ENCODE assay signal across 13 cellular contexts in the genomic region with DNA sequence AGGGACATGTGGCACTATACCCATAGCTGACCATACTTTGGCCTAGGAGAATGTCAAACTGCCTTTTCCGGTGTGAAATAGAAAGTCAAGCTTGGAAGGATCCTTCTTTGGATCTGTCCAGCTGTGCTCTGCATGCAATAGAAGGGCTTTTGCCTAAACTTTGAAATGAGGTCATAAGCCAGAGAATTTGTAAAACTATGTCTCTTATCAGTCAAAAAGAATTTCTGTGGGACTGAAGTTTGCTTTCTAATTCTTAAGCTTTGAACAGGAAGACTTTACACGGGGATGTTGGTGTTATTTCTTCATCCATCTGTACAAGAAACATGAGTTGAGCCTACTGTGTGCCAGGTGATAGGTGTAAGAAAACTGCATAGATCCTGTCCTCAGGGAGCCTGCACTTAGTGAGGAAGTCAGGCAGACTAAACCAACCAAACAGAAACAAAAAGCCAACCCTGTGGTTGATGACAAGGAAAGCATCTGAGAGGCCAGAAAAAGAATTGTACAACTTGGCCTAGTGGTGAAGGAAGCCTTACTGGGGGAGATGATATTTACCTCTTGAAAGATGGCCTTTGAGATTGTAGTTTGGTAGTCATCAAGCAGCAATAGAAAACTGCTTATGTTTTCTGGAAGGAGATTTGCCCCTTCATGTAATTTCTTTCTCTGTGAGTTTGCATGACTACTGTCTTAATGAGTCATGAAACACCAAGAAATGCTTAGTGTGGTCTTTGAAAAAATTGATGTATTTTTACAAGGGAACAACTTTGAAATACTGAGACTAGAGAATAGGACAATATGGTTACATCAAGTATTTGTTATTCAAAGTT. TPM values are rescaled to one million over a fixed set of nuclear protein-coding genes. Genes with fewer than 3 reads are reported as not detected.
DNase-seq lines count a peak whose midpoint lies in the region; ATAC-seq and TF ChIP-seq lines count a peak whose summit lies in the region.
"Had no signal": no experiment of that assay in that cellular context is flagged by ENCODE, and none has a peak within 500 bp of the region (broad histone marks: within the 10 kb centered on the region; RNA-seq: fewer than 3 reads in every experiment).

No MANE protein-coding gene starts in this region.

- TF ChIP-seq CTCF in IMR-90 (conservative IDR thresholded peaks at IDR 0.05; ENCODE audit: low read depth, low read length), result no peak

- H3K79me2 ChIP-seq in ACC112 (ENCODE audit: control insufficient read depth, insufficient read depth, low read length, unreplicated experiment), result peaks cover 8% of the 10 kb centered on the region

- dilution Hi-C loops in IMR-90 (cut with HindIII; ENCODE audit: low sequenced_read_pairs, unreplicated experiment), result no loop called here

- in situ Hi-C loops in IMR-90 (cut with MboI; ENCODE audit: low sequenced_read_pairs), result no loop called here

- H3K4me1 ChIP-seq in ACC112 (ENCODE audit: control insufficient read depth, insufficient read depth, low read length, unreplicated experiment), result peaks cover 29% of the 10 kb centered on the region
- H3K4me1 ChIP-seq in IMR-90 (ENCODE audit: control insufficient read depth, insufficient read depth, low read length), result peaks cover 37% of the 10 kb centered on the region

- H2AFZ ChIP-seq in ACC112 (ENCODE audit: low read length, unreplicated experiment) (peak overlapping the region; percentile 6), IMR-90 (replicated peaks; ENCODE audit: low read length, poor library complexity) (no peak overlapping the region)

- WGBS in IMR-90 (ENCODE audit: extremely low coverage in 2 of 2, insufficient read length in 1 of 2), 2 experiments, result no CpG with 5 or more reads among the region's 2 CpGs

- H2BK15ac ChIP-seq in IMR-90 (ENCODE audit: low read depth, low read length), result peak overlapping the region; percentile 42; the same call in 1 of the 3 replicates

- H2BK120ac ChIP-seq in IMR-90 (ENCODE audit: low read depth, low read length), result peak overlapping the region; percentile 72

- peaks cover 15 to 19% of the 10 kb centered on the region in 2 experiments; a peak in 3 of 4 replicates for H3K79me1 ChIP-seq in IMR-90 (ENCODE audit: low read depth in 1 of 2, low read length in 2 of 2)

- H3K9ac ChIP-seq in IMR-90 (ENCODE audit: low read depth, low read length), result no peak overlapping the region
- H3K9ac ChIP-seq: BLaER1 treated with 17β-estradiol and CSF1 and Interleukin-3, amounts not matched to agents 10 nM and 100 nM had no signal

- no peak overlapping the region for H2AK9ac ChIP-seq in IMR-90 (replicated peaks; ENCODE audit: low read depth, low read length, poor library complexity)

- H3K27me3 ChIP-seq in ACC112 (ENCODE audit: insufficient read depth, low read length) (no peaks in the 10 kb centered on the region), IMR-90 (ENCODE audit: control insufficient read depth, insufficient read depth, low read length) (no peaks in the 10 kb centered on the region)
- H3K27me3 ChIP-seq: esophagus squamous epithelium had no signal

- peak overlapping the region; percentile 54 for H3K14ac ChIP-seq in IMR-90 (replicated peaks; ENCODE audit: low read depth, low read length)

- peak; percentile 57 for ATAC-seq in IMR-90 (ENCODE audit: low read depth)
- ATAC-seq in HG02678 (IDR thresholded peaks at IDR 0.05; ENCODE audit: unreplicated experiment), result no peak
- ATAC-seq: sciatic nerve had no signal

- H3K9me3 ChIP-seq in IMR-90 (ENCODE audit: control insufficient read depth, insufficient read depth, low read length), result no peaks in the 10 kb centered on the region
- H3K9me3 ChIP-seq: BLaER1 treated with 17β-estradiol and CSF1 and Interleukin-3, amounts not matched to agents 10 nM and 100 nM; esophagus squamous epithelium had no signal

- peak overlapping the region; percentile 98 for H3K18ac ChIP-seq in IMR-90 (ENCODE audit: low read depth, low read length)

- H3K56ac ChIP-seq in IMR-90 (ENCODE audit: extremely low read depth, insufficient read depth, low read length), result peak overlapping the region; percentile 42; the same call in 1 of the 2 replicates

- H4K8ac ChIP-seq in IMR-90 (ENCODE audit: low read depth in 2 of 2, low read length in 2 of 2), result peak overlapping the region in 1 of 2 experiments; percentile 81; a peak in 2 of 4 replicates

- peak overlapping the region; percentile 76 for H3K4ac ChIP-seq in IMR-90 (ENCODE audit: low read depth, low read length)

- H4K5ac ChIP-seq in IMR-90 (ENCODE audit: low read depth, low read length), result peak overlapping the region; percentile 92

- H3K9me1 ChIP-seq in IMR-90 (ENCODE audit: insufficient read depth, low read length), result peaks cover 23% of the 10 kb centered on the region

- H3K36me3 ChIP-seq in ACC112 (ENCODE audit: insufficient read depth, low read length), result no peaks in the 10 kb centered on the region
- H3K36me3 ChIP-seq in IMR-90 (ENCODE audit: control insufficient read depth, insufficient read depth, low read length), result 0 out of 2 replicates have a peak, but pooled peaks cover 1% of the 10 kb centered on the region
- H3K36me3 ChIP-seq: BLaER1 treated with 17β-estradiol and CSF1 and Interleukin-3, amounts not matched to agents 10 nM and 100 nM; esophagus squamous epithelium had no signal

- 0 out of 2 replicates have a peak overlapping the region, but pooled peaks have one; percentile 4 for H3K4me3 ChIP-seq in ACC112 (ENCODE audit: low read depth, low read length)
- no peak overlapping the region; the same call in 1 of the 2 replicates for H3K4me3 ChIP-seq in IMR-90 (ENCODE audit: insufficient read depth, low read depth, low read length)
- H3K4me3 ChIP-seq: BLaER1 treated with 17β-estradiol and CSF1 and Interleukin-3, amounts not matched to agents 10 nM and 100 nM; esophagus squamous epithelium had no signal

- TF ChIP-seq RAD21 in IMR-90 (IDR thresholded peaks at IDR 0.05; ENCODE audit: low read length), result no peak

- H4K91ac ChIP-seq in IMR-90 (ENCODE audit: insufficient read depth, low read depth, low read length), result peak overlapping the region; percentile 83

- peak overlapping the region; percentile 23 for H3K27ac ChIP-seq in ACC112 (ENCODE audit: low read depth, low read length)
- H3K27ac ChIP-seq in IMR-90 (ENCODE audit: insufficient read depth, low read length), result peak overlapping the region; percentile 71
- H3K27ac ChIP-seq in epithelial cell of prostate, result peak overlapping the region; percentile 12
- H3K27ac ChIP-seq: BLaER1 treated with 17β-estradiol and CSF1 and Interleukin-3, amounts not matched to agents 10 nM and 100 nM had no signal

- H2BK20ac ChIP-seq in IMR-90 (ENCODE audit: low read depth, low read length), result peak overlapping the region; percentile 73

- H2BK5ac ChIP-seq in IMR-90 (ENCODE audit: low read depth, low read length, poor library complexity, severe bottlenecking), result peak overlapping the region; percentile 95

- CTCF ChIA-PET in IMR-90 (lab: Yijun Ruan, JAX), result interaction anchor here (0.6 to 1.1 kb wide), 2 partner anchors 28 to 309 kb away, joined by 3 read pairs; no protein-coding TSS in a partner anchor

- BruUV-seq in IMR-90 (replicated peaks; lab: Mats Ljungman, UMichigan), result no TSS peak

- peak overlapping the region; percentile 61 for H3K23ac ChIP-seq in IMR-90 (ENCODE audit: low read depth, low read length)

- no peak for TF ChIP-seq POLR2A in IMR-90 (IDR thresholded peaks at IDR 0.05; ENCODE audit: low read depth, low read length)

- DNase-seq in IMR-90 (peak; percentile 86), epithelial cell of prostate (ENCODE audit: low read depth, low spot score) (no peak), myocyte (ENCODE audit: low read depth) (peak; percentile 60), NCI-H345 (lab: John Stamatoyannopoulos, UW) (no peak), NCI-H82 (lab: John Stamatoyannopoulos, UW) (no peak), cerebellar cortex (ENCODE audit: low spot score) (no peak)
- DNase-seq: activated CD4-positive, alpha-beta T cell treated with anti-CD3 and anti-CD28 coated beads for 4 hours; esophagus squamous epithelium; SHP77 treated with DMSO at 0.1 percent for 48 hours had no signal

- H2AK5ac ChIP-seq in IMR-90 (ENCODE audit: low read depth, low read length), result peak overlapping the region; percentile 92; the same call in 1 of the 2 replicates

- intact Hi-C loops in IMR-90 (cut with micrococcal nuclease), result loop anchor here (5.0 kb wide), 2 partner anchors 92 to 167 kb away; no protein-coding TSS in a partner anchor

- POLR2A ChIA-PET in IMR-90 (lab: Charles Lee; ENCODE audit: unreplicated experiment), result interaction anchor here (0.6 kb wide), 2 partner anchors 13 to 218 kb away, joined by 4 to 8 read pairs; no protein-coding TSS in a partner anchor

- H3K4me2 ChIP-seq in IMR-90 (ENCODE audit: low read depth, low read length), result peak overlapping the region; percentile 84
- H3K4me2 ChIP-seq: BLaER1 treated with 17β-estradiol and CSF1 and Interleukin-3, amounts not matched to agents 10 nM and 100 nM had no signal

- H4K20me1 ChIP-seq in IMR-90 (ENCODE audit: insufficient read depth, low read length), result peaks cover 4% of the 10 kb centered on the region

TF ChIP-seq in IMR-90, 13 proteins besides CTCF, POLR2A, EP300 and RAD21:
- no peak for TF ChIP-seq MAZ (IDR thresholded peaks at IDR 0.05; ENCODE audit: borderline replicate concordance, low read depth, low read length)
- peak; percentile 79 for TF ChIP-seq RCOR1 (IDR thresholded peaks at IDR 0.05; ENCODE audit: insufficient replicate concordance, low read length)
- 0 out of 2 replicates have a peak, but pooled peaks have one; percentile 20 for TF ChIP-seq FOS (IDR thresholded peaks at IDR 0.05; ENCODE audit: low read depth, low read length)
- peak; percentile 74 for TF ChIP-seq MAFK (IDR thresholded peaks at IDR 0.05; ENCODE audit: low read depth, low read length)
- TF ChIP-seq BHLHE40 (IDR thresholded peaks at IDR 0.05; ENCODE audit: low read depth, low read length), result no peak
- peak; percentile 48; the same call in 1 of the 2 replicates for TF ChIP-seq CEBPB (IDR thresholded peaks at IDR 0.05; ENCODE audit: low read depth, low read length)

RNA-seq across cellular contexts. Expression of gene TGFB2, which starts 24.8 kb away (rescaled TPM):
- total RNA-seq in IMR-90 (2012; rRNA removed), result 3.8 and 5.3 TPM in 2 replicates
- polyA plus RNA-seq in IMR-90 (2012; rRNA removed), result 2.3 and 3.7 TPM in 2 replicates
- polyA plus RNA-seq in IMR-90 (2012; cell fraction: cytosol; rRNA removed), result 0.87 and 1.2 TPM in 2 replicates
- 0.58 and 2.9 TPM in 2 replicates for polyA plus RNA-seq in IMR-90 (2012; cell fraction: nucleus; rRNA removed; ENCODE audit: low replicate concordance)
- total RNA-seq in myocyte, result 18.4 and 20.8 TPM in 2 replicates
- 51.5 TPM for polyA plus RNA-seq in myocyte (2012)

Comparison
In these comparisons a context has a peak if more than half of its experiments do, and no peak if none do; other contexts are left out.
1. H3K27ac ChIP-seq: peak in every context shown above with its lines; median percentile 71 in IMR-90; 23 in ACC112; 12 in epithelial cell of prostate.
2. DNase-seq: peak in IMR-90 (single experiment) and myocyte (single experiment); none in epithelial cell of prostate (single experiment), NCI-H345 (single experiment), NCI-H82 (single experiment) and cerebellar cortex (single experiment).